14 cellular contexts compared by ENCODE assay signal in the genomic region with DNA sequence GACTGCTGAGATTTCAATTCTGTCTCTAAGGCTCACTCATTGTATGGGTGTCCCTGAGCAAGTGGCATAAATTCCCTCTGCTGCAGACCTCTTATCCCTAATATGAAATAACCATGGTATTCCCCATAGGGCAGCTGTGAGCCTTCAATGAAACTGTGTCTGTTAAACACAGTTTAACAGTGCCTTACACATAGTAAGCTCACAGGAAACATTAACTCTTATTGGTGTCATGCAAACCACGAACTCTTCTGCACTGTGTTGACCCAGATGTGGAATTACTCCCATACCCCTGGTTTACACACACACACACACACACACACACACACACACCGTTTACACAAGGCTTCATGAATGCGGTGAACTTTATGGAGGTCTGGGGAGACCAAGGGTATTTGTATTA. TPM values are rescaled to one million over a fixed set of nuclear protein-coding genes. Genes with fewer than 3 reads are reported as not detected.
A peak's percentile ranks its signal among the peaks of the same experiment; 100 is the strongest.
DNase-seq lines count a peak whose midpoint lies in the region; ATAC-seq, FAIRE-seq and TF ChIP-seq lines count a peak whose summit lies in the region.
"Had no signal": no experiment of that assay in that cellular context is flagged by ENCODE, and none has a peak within 500 bp of the region (broad histone marks: within the 10 kb centered on the region; RNA-seq: fewer than 3 reads in every experiment).

No MANE protein-coding gene starts in this region.

- no peak for FAIRE-seq in HepG2 (lab: Jason Lieb, UNC)
- FAIRE-seq: HTR-8/SVneo had no signal

- TF ChIP-seq CTCF in Loucy (conservative IDR thresholded peaks at IDR 0.05; ENCODE audit: low read length) = no peak
- no peak for TF ChIP-seq CTCF in esophagus muscularis mucosa (IDR thresholded peaks at IDR 0.05)
- no peak for TF ChIP-seq CTCF in HepG2 (CRISPR knock-in tag; IDR thresholded peaks at IDR 0.05)
- TF ChIP-seq CTCF in type B pancreatic cell (conservative IDR thresholded peaks at IDR 0.05) = no peak

- TF ChIP-seq RAD21 in HepG2 (CRISPR knock-in tag; IDR thresholded peaks at IDR 0.05) = no peak

- no peaks in the 10 kb centered on the region for H3K27me3 ChIP-seq in Loucy (ENCODE audit: insufficient read depth, low read length, poor library complexity, severe bottlenecking)
- H3K27me3 ChIP-seq in esophagus muscularis mucosa = no peaks in the 10 kb centered on the region
- H3K27me3 ChIP-seq in rectal smooth muscle tissue (ENCODE audit: control insufficient read depth, insufficient read depth, low read length) = no peaks in the 10 kb centered on the region
- no peaks in the 10 kb centered on the region; a peak in 1 of 5 replicates for H3K27me3 ChIP-seq in HepG2 (ENCODE audit: control insufficient read depth in 1 of 2, insufficient read depth in 2 of 2, low read length in 2 of 2)
- H3K27me3 ChIP-seq: BLaER1 treated with 17β-estradiol and CSF1 and Interleukin-3, amounts not matched to agents 10 nM and 100 nM had no signal

- H3K4me1 Mint-ChIP-seq in type B pancreatic cell (ENCODE audit: unreplicated experiment) = peaks cover 32% of the 10 kb centered on the region

- H3K4me3 ChIP-seq in Loucy (ENCODE audit: low read length, poor library complexity, severe bottlenecking) (no peak overlapping the region), esophagus muscularis mucosa (no peak overlapping the region), rectal smooth muscle tissue (ENCODE audit: low read length) (no peak overlapping the region), HepG2 (replicated peaks in 1 of 3; ENCODE audit: insufficient read depth in 1 of 3, low read depth in 2 of 3, low read length in 3 of 3) (no peak overlapping the region)
- H3K4me3 ChIP-seq: BLaER1 treated with 17β-estradiol and CSF1 and Interleukin-3, amounts not matched to agents 10 nM and 100 nM had no signal

- H3K27ac ChIP-seq in esophagus muscularis mucosa (replicated peaks in 1 of 4) = peak overlapping the region; percentile 81 to 97 (median 88)
- H3K27ac ChIP-seq in rectal smooth muscle tissue (ENCODE audit: low read depth, low read length) = peak overlapping the region; percentile 30
- no peak overlapping the region for H3K27ac ChIP-seq in HepG2 (ENCODE audit: extremely low read length, insufficient read depth, low read length)
- H3K27ac ChIP-seq: BLaER1 treated with 17β-estradiol and CSF1 and Interleukin-3, amounts not matched to agents 10 nM and 100 nM had no signal

- H4K20me1 ChIP-seq in Loucy (ENCODE audit: insufficient read depth, low read length, poor library complexity, severe bottlenecking) (no peaks in the 10 kb centered on the region), HepG2 (ENCODE audit: insufficient read depth, low read length) (no peaks in the 10 kb centered on the region)
- H4K20me1 ChIP-seq: BLaER1 treated with 17β-estradiol and CSF1 and Interleukin-3, amounts not matched to agents 10 nM and 100 nM had no signal

- H3K4me1 ChIP-seq in Loucy (ENCODE audit: insufficient read depth, low read length, poor library complexity, severe bottlenecking) (peaks cover 47% of the 10 kb centered on the region), esophagus muscularis mucosa (peaks cover 52 to 100% (median 100%) of the 10 kb centered on the region in 4 donors), rectal smooth muscle tissue (ENCODE audit: control insufficient read depth, insufficient read depth, low read length) (peaks cover 23% of the 10 kb centered on the region), HepG2 (ENCODE audit: insufficient read depth, low read length) (no peaks in the 10 kb centered on the region)

- no peaks in the 10 kb centered on the region for H3F3A ChIP-seq in Loucy (ENCODE audit: low read depth)

- WGBS in esophagus muscularis mucosa = 84% methylated on average over 3 of the region's 3 CpGs
- 33% methylated on average over 3 of the region's 3 CpGs for WGBS in HepG2 (ENCODE audit: low lambda C conversion rate)

- ATAC-seq in HepG2 = no peak
- no peak for ATAC-seq in HG02623 (IDR thresholded peaks at IDR 0.05; ENCODE audit: unreplicated experiment)

- no peaks in the 10 kb centered on the region for H3K9me3 Mint-ChIP-seq in type B pancreatic cell
- H3K9me3 Mint-ChIP-seq: H9 had no signal

- H3K9ac ChIP-seq in Loucy (ENCODE audit: low read depth, low read length, poor library complexity, severe bottlenecking) (no peak overlapping the region), rectal smooth muscle tissue (ENCODE audit: low read length) (no peak overlapping the region), HepG2 (ENCODE audit: insufficient read depth, low read depth, low read length) (no peak overlapping the region)
- H3K9ac ChIP-seq: BLaER1 treated with 17β-estradiol and CSF1 and Interleukin-3, amounts not matched to agents 10 nM and 100 nM had no signal

- TF ChIP-seq POLR2A in esophagus muscularis mucosa (IDR thresholded peaks at IDR 0.05; ENCODE audit: low read depth) (no peak), HepG2 (IDR thresholded peaks at IDR 0.05; ENCODE audit: insufficient read depth in 1 of 2, low read depth in 2 of 2, low read length in 2 of 2) (no peak)

- H3K9me3 ChIP-seq in Loucy (ENCODE audit: insufficient read depth, low read depth, low read length) = no peaks in the 10 kb centered on the region
- H3K9me3 ChIP-seq in esophagus muscularis mucosa = no peaks in the 10 kb centered on the region
- H3K9me3 ChIP-seq in HepG2 (ENCODE audit: low read length) = no peaks in the 10 kb centered on the region
- H3K9me3 ChIP-seq: BLaER1 treated with 17β-estradiol and CSF1 and Interleukin-3, amounts not matched to agents 10 nM and 100 nM had no signal

- DNase-seq in esophagus muscularis mucosa (ENCODE audit: extremely low spot score) (no peak), HepG2 (ENCODE audit: low spot score) (no peak), type B pancreatic cell (ENCODE audit: extremely low spot score, unreplicated experiment) (no peak), NCI-H774 (lab: John Stamatoyannopoulos, UW) (no peak)
- DNase-seq: ACHN; CD4-positive, CD25-positive, alpha-beta regulatory T cell; GOT3; H9 had no signal

- TF ChIP-seq EP300 in esophagus muscularis mucosa (IDR thresholded peaks at IDR 0.05) = no peak
- no peak for TF ChIP-seq EP300 in HepG2 (IDR thresholded peaks at IDR 0.05; ENCODE audit: low read depth in 2 of 2, low read length in 2 of 2)
- TF ChIP-seq EP300 in HepG2 (CRISPR knock-in tag; IDR thresholded peaks at IDR 0.05; ENCODE audit: borderline replicate concordance) = no peak

- peak overlapping the region; percentile 44 for H3K4me2 ChIP-seq in Loucy (ENCODE audit: low read depth, low read length, poor library complexity, severe bottlenecking)
- no peak overlapping the region for H3K4me2 ChIP-seq in HepG2 (ENCODE audit: low read depth, low read length)

- no peak overlapping the region for H3K4me3 Mint-ChIP-seq in type B pancreatic cell
- H3K4me3 Mint-ChIP-seq: CD4-positive, CD25-positive, alpha-beta regulatory T cell; H9 had no signal

- no TSS peak for BruUV-seq in HepG2 (replicated peaks; lab: Mats Ljungman, UMichigan)

- CTCF ChIA-PET in HepG2 (lab: Yijun Ruan, JAX; ENCODE audit: low intra/inter-chr PET ratio, low total read pairs) = no interaction called here

- H3K9me2 ChIP-seq in Loucy (replicated peaks; ENCODE audit: low read depth, low read length) = no peaks in the 10 kb centered on the region

- intact Hi-C loops in esophagus muscularis mucosa (cut with DNase I) = no loop called here
- intact Hi-C loops in HepG2 (cut with micrococcal nuclease; ENCODE audit: unreplicated experiment) = no loop called here

- POLR2A ChIA-PET in HepG2 (lab: Yijun Ruan, JAX) = no interaction called here

- in situ Hi-C loops in HepG2 (cut with HindIII; ENCODE audit: extremely low pct_ligation_motif_present, low pct_unique_long_range_greater_than_20kb) = no loop called here

- H3K27me3 Mint-ChIP-seq in type B pancreatic cell = peaks cover 3% of the 10 kb centered on the region
- H3K27me3 Mint-ChIP-seq: CD4-positive, CD25-positive, alpha-beta regulatory T cell had no signal

- no peaks in the 10 kb centered on the region for H3K79me2 ChIP-seq in Loucy (ENCODE audit: insufficient read depth, low read length)
- no peaks in the 10 kb centered on the region for H3K79me2 ChIP-seq in HepG2 (ENCODE audit: insufficient read depth, low read length)

- H2AFZ ChIP-seq in Loucy (ENCODE audit: low read length) (no peak overlapping the region), HepG2 (ENCODE audit: low read length) (no peak overlapping the region)

- peaks cover 6% of the 10 kb centered on the region for H3K36me3 Mint-ChIP-seq in type B pancreatic cell
- H3K36me3 Mint-ChIP-seq: CD4-positive, CD25-positive, alpha-beta regulatory T cell had no signal

- no peak overlapping the region for H3K27ac Mint-ChIP-seq in type B pancreatic cell
- H3K27ac Mint-ChIP-seq: CD4-positive, CD25-positive, alpha-beta regulatory T cell; H9 had no signal

- H3K36me3 ChIP-seq in Loucy (ENCODE audit: insufficient read depth, low read length) (no peaks in the 10 kb centered on the region), esophagus muscularis mucosa (peaks cover 0 to 12% (median 4%) of the 10 kb centered on the region in 4 donors), rectal smooth muscle tissue (ENCODE audit: control insufficient read depth, insufficient read depth, low read length) (no peaks in the 10 kb centered on the region), HepG2 (replicated peaks in 1 of 2; ENCODE audit: control insufficient read depth in 1 of 2, insufficient read depth in 2 of 2, low read length in 2 of 2) (no peaks in the 10 kb centered on the region)
- H3K36me3 ChIP-seq: BLaER1 treated with 17β-estradiol and CSF1 and Interleukin-3, amounts not matched to agents 10 nM and 100 nM had no signal

RNA-seq across cellular contexts. Expression of a gene that starts 23.2 kb away (rescaled TPM):
- total RNA-seq in esophagus muscularis mucosa (100 to 1,000 TPM; 221 to 446 (median 392) TPM), HepG2 (2016; rRNA removed; fragmentation: Illumina TruSeq; extraction: Trizol) (not detected in 2 replicates), type B pancreatic cell (ENCODE audit: low replicate concordance) (4.4 and 22.6 TPM in 2 replicates)
- not detected in 2 replicates for total RNA-seq in HepG2 (2016; cell fraction: cytosol; rRNA removed; fragmentation: Illumina TruSeq; extraction: Trizol; ENCODE audit: low read depth)
- total RNA-seq in HepG2 (2016; cell fraction: insoluble cytoplasmic fraction; rRNA removed; fragmentation: Illumina TruSeq; extraction: Trizol) = 0.02 TPM in 1 of 2 replicates, not detected in the other
- total RNA-seq in HepG2 (2016; cell fraction: membrane; rRNA removed; fragmentation: Illumina TruSeq; extraction: Trizol) = not detected in 2 replicates
- total RNA-seq in HepG2 (2016; cell fraction: nucleus; rRNA removed; fragmentation: Illumina TruSeq; extraction: Trizol) = not detected in 2 replicates
- 0.01 TPM in 1 of 2 replicates, not detected in the other for polyA plus RNA-seq in HepG2 (2011; rRNA removed)
- polyA plus RNA-seq in HepG2 (2011; cell fraction: cytosol; rRNA removed) = 0.01 and 0.03 TPM in 2 replicates
- polyA plus RNA-seq in HepG2 (2011; cell fraction: nucleus; rRNA removed) = 0.14 TPM in 1 of 2 replicates, not detected in the other
- polyA plus RNA-seq in HepG2 (2012) = 0.03 and 0.09 TPM in 2 replicates
- not detected in 2 replicates for polyA plus RNA-seq in HepG2 (2016; cell fraction: cytosol; fragmentation: Illumina TruSeq; extraction: Trizol; ENCODE audit: low read depth)
- polyA plus RNA-seq in HepG2 (2016; cell fraction: insoluble cytoplasmic fraction; fragmentation: Illumina TruSeq; extraction: Trizol; ENCODE audit: low read depth) = not detected in 2 replicates
- polyA plus RNA-seq in HepG2 (2016; cell fraction: membrane; fragmentation: Illumina TruSeq; extraction: Trizol; ENCODE audit: low read depth) = 0.02 TPM in 1 of 2 replicates, not detected in the other
- not detected in 2 replicates for polyA plus RNA-seq in HepG2 (2016; cell fraction: nucleus; fragmentation: Illumina TruSeq; extraction: Trizol; ENCODE audit: insufficient read depth, low read depth)
- polyA minus RNA-seq in HepG2 (2011; rRNA and poly(A)+ RNA removed; ENCODE audit: low replicate concordance) = 0.06 TPM in 1 of 2 replicates, not detected in the other
- polyA minus RNA-seq in HepG2 (2011; cell fraction: cytosol; rRNA and poly(A)+ RNA removed) = not detected in 2 replicates
- polyA minus RNA-seq in HepG2 (2011; cell fraction: nucleus; rRNA and poly(A)+ RNA removed) = under 0.01 TPM in 1 of 2 replicates, not detected in the other
- total RNA-seq: A172; CD4-positive, CD25-positive, alpha-beta regulatory T cell had no signal
- polyA plus RNA-seq: CD4-positive, CD25-positive, alpha-beta regulatory T cell had no signal
